8 cellular contexts compared by ENCODE assay signal in the genomic region with DNA sequence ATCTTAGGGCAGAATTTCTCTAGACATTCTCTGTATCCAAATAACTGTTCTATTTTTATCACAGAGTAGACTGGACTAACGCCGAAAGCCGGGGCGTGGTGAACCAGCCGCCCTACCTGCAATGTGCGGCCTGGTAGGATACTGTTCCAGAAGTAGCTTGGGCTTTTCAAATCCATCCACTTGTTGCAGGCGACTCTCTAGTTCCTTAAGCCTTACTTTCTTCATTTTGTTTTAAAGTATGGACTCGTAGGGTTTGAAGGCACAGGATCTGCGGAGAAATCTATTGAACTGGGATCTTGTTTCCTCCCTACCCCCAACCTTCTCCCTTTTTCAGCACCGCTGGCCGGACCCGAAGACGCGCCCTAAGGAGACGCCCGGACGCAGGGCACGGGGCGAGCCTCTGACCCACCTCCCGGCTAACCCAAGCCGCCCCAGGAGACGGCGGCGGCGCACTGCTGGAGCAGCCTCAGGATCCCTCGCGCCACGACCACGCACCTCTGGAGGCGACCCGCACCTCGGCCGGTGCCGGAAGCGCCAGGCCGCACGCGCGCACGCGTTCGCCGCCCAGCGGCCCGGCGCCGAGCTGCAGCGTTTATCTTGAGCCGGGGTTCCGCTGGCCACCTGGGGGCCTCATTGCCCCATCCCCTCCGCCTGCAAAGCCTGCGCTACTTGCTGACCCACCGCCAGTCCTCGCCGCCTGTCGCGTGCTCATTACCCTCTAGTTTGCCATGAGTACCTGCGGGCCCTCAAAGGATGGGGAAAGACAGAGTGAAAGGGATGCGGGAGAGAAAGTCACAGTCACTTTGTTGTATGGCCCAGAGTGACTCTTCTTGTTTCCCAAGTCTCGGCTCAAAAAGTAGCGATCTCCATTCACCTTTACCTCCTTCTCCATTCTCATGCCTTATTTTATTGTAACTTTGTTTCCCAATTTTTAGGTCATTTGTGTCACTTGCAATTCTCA.
DNase-seq lines count a peak whose midpoint lies in the region; ATAC-seq lines count a peak whose summit lies in the region.

Gene METTL5, minus strand, starts transcription at position 533 of the 961 bp plus-strand sequence. Its CDS starts 308 bp downstream, at position 225.

- H3K27ac ChIP-seq in cingulate gyrus (ENCODE audit: low read depth, low read length): peak within 1 kb of the TSS; percentile 65

- peak; percentile 90 for DNase-seq in Ammon's horn (ENCODE audit: low spot score)
- DNase-seq in NCI-H510A (lab: John Stamatoyannopoulos, UW): peak; percentile 87
- DNase-seq in activated CD4-positive, alpha-beta T cell treated with anti-CD3 and anti-CD28 coated beads for 4 hours: peak; percentile 70 to 74
- DNase-seq in kidney tubule cell (ENCODE audit: low spot score): peak; percentile 86
- DNase-seq in stimulated activated CD4-positive, alpha-beta T cell treated with anti-CD3 and anti-CD28 coated beads, Interleukin-1b, Interleukin-23, amount 100 ng/mL, for 24 hours (ENCODE audit: low read depth in 4 of 4, low spot score in 1 of 4): peak; percentile 52 to 72 (median 64)

- ATAC-seq in GM19035 (IDR thresholded peaks at IDR 0.05; ENCODE audit: unreplicated experiment) (peak; percentile 61), HG03342 (IDR thresholded peaks at IDR 0.05; ENCODE audit: unreplicated experiment) (peak; percentile 65)

Comparison
In these comparisons a context has a peak if more than half of its experiments do, and no peak if none do; other contexts are left out.
1. Peak in every context shown above with its lines: DNase-seq, ATAC-seq and H3K27ac ChIP-seq.